8 cellular contexts compared by ENCODE assay signal in the genomic region with DNA sequence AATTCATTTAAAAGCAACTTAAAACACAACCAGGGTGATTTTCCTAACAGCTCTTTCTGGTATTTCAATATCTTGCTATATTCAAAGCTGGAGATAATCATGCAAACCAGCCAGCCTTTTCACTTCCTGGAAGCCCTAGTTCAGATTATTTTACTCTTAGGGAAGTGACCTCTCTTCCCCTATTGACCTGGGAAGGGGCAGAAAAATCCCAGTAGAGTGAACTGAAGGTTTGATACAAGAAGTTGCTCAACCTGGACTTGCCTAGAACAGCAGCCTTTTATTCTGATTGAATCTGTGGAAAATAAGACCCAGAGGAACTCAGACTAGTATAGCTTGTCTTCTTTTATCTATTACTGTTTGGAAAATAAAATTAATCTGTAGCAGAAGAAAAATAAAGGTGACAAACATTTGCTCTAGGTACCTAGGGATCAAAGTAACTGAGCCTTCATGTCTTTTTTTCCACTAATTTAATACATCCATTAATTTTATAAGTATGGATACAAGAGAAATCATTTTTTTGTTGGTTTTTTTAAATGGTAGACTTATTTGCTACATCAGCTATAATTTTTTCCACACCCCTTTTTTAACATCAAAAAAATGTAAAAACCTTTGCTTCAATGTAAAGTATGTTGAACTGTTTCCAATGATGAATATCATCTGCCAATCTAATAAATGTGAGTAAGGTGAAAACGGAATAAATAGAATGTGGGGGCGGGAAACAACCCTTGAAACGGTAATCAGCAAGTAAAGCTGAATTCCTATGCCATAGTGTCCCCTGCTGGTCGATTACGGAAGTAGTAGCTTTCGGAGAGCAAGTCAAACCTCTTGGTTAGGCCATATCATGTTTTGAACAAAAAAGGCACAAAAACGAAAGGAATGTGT.
A peak's percentile ranks its signal among the peaks of the same experiment; 100 is the strongest.
DNase-seq lines count a peak whose midpoint lies in the region; ATAC-seq and TF ChIP-seq lines count a peak whose summit lies in the region.

No MANE protein-coding gene starts in this region.

- DNase-seq in AG08395 (ENCODE audit: low spot score), result peak; percentile 1
- peak; percentile 49 to 51 for DNase-seq in NCI-H187 (lab: John Stamatoyannopoulos, UW)
- peak; percentile 6 for DNase-seq in UCSD-AML1 (lab: John Stamatoyannopoulos, UW; ENCODE audit: unreplicated experiment)
- peak; percentile 64 for DNase-seq in sciatic nerve (ENCODE audit: low spot score)
- no peak for DNase-seq in activated gamma-delta T cell treated with Interleukin-2 at 50 U/mL for 16 hours

- intact Hi-C loops in sciatic nerve (cut with DNase I), result no loop called here

- H3K4me1 ChIP-seq in gastroesophageal sphincter, result peaks cover 0 to 10% (median 0%) of the 10 kb centered on the region in 3 donors

- no peak overlapping the region for H3K4me3 ChIP-seq in gastroesophageal sphincter

- no peaks in the 10 kb centered on the region for H3K27me3 ChIP-seq in gastroesophageal sphincter

- no peak for TF ChIP-seq EP300 in gastroesophageal sphincter (IDR thresholded peaks at IDR 0.05)

- no peaks in the 10 kb centered on the region for H3K9me3 ChIP-seq in gastroesophageal sphincter

- H3K27ac ChIP-seq in gastroesophageal sphincter, result no peak overlapping the region

- 5% methylated on average over 7 of the region's 7 CpGs for WGBS in gastroesophageal sphincter (ENCODE audit: low coverage in 1 of 2), 2 donors

- TF ChIP-seq CTCF in GM12873 (IDR thresholded peaks at IDR 0.05; ENCODE audit: insufficient read depth, low read depth, low read length, missing control alignments) (peak; percentile 92), gastroesophageal sphincter (IDR thresholded peaks at IDR 0.05) (peak; percentile 61 to 79 (median 68))

- no peak for TF ChIP-seq POLR2A in gastroesophageal sphincter (IDR thresholded peaks at IDR 0.05)

- ATAC-seq in HG02852 (IDR thresholded peaks at IDR 0.05; ENCODE audit: unreplicated experiment), result peak; percentile 86
- no peak for ATAC-seq in gastroesophageal sphincter
- peak; percentile 86 for ATAC-seq in sciatic nerve

- no peaks in the 10 kb centered on the region for H3K36me3 ChIP-seq in gastroesophageal sphincter
